2 cellular contexts compared by ENCODE assay signal in the genomic region with DNA sequence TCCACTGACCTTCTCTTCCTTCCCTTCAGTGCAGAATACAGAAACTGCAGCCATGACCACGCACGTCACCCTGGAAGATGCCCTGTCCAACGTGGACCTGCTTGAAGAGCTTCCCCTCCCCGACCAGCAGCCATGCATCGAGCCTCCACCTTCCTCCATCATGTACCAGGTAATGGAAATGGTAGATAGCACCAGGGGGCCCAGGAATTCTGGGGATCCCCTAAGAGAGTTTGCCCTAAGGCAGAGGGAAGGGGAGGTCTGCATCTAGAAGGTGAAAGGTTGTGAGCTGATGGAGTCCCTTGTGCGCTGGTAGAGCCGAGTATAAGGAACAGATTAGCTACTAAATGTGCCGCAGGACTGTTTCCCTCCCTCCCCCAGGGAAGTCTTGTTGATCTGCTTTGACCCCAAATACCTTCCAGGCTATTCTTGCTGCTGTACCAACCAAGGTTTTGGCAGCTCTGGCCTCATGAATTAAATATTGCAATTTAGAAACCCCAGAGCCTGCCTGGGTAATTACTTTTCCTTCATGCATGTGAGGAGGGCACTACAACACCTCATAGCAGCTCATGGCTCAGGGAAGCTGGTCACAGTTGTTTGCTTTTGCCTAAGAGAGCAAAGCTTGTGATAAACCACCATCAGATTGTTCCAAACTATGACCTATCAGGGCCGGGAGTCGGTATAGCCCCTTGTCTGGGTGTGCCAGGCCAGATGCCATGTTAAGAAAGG.
TF ChIP-seq lines count a peak whose summit lies in the region.

No MANE protein-coding gene starts in this region.

TF ChIP-seq in liver, 16 proteins besides CTCF, POLR2A, EP300 and RAD21 (continued from another document):
- TF ChIP-seq, protein P1, sequence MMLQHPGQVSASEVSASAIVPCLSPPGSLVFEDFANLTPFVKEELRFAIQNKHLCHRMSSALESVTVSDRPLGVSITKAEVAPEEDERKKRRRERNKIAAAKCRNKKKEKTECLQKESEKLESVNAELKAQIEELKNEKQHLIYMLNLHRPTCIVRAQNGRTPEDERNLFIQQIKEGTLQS (IDR thresholded peaks at IDR 0.05), result no peak
- peak; percentile 26 to 41 for TF ChIP-seq HNF4A (conservative IDR thresholded peaks at IDR 0.05)
- TF ChIP-seq NR2F2 (IDR thresholded peaks at IDR 0.05), result no peak
- peak; percentile 34 for TF ChIP-seq SP1 (IDR thresholded peaks at IDR 0.05)
- peak; percentile 37 for TF ChIP-seq YY1 (IDR thresholded peaks at IDR 0.05)
- TF ChIP-seq EGR1 (IDR thresholded peaks at IDR 0.05; ENCODE audit: low read depth in 2 of 2), result no peak

TF ChIP-seq in HepG2, 621 proteins besides CTCF, POLR2A, EP300 and RAD21:
- TF ChIP-seq, protein P2, sequence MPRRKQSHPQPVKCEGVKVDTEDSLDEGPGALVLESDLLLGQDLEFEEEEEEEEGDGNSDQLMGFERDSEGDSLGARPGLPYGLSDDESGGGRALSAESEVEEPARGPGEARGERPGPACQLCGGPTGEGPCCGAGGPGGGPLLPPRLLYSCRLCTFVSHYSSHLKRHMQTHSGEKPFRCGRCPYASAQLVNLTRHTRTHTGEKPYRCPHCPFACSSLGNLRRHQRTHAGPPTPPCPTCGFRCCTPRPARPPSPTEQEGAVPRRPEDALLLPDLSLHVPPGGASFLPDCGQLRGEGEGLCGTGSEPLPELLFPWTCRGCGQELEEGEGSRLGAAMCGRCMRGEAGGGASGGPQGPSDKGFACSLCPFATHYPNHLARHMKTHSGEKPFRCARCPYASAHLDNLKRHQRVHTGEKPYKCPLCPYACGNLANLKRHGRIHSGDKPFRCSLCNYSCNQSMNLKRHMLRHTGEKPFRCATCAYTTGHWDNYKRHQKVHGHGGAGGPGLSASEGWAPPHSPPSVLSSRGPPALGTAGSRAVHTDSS (CRISPR knock-in tag; conservative IDR thresholded peaks at IDR 0.05), result no peak
